In the genomic region with DNA sequence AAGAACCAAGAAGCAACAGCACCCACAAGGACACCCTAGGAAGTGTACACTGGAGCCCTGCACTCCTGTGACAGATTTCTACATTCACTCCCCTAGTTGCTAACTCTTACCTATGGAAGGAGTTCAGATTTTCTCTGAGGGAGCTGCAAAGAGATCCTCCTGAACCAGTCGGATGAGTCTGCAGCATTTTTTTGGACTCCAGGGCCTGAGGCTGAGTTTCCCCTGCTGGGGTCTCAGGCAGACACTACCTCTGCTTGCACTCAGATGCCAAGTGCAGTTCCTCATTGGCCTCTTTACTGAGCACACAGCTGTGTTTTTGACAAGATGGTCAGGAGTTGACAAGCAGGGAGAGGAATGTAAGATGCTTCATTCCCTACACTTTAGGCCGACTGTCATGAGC, we compare ENCODE assay signal across 25 cellular contexts.
"Had no signal": no experiment of that assay in that cellular context is flagged by ENCODE, and none has a peak within 500 bp of the region (broad histone marks: within the 10 kb centered on the region; RNA-seq: fewer than 3 reads in every experiment).

No MANE protein-coding gene starts in this region.

- DNase-seq: natural killer cell; occipital lobe; ovary; posterior cingulate gyrus; psoas muscle; right cardiac atrium; right lobe of liver; sigmoid colon; small intestine; stimulated activated CD4-positive, alpha-beta T cell treated with anti-CD3 and anti-CD28 coated beads, Interleukin-15, amount 100 ng/mL, for 24 hours; stimulated activated CD4-positive, alpha-beta T cell treated with anti-CD3 and anti-CD28 coated beads, Interleukin-2, amount 100 ng/mL, for 24 hours; stimulated activated CD4-positive, alpha-beta T cell treated with anti-CD3 and anti-CD28 coated beads, Interleukin-2, amount 100 ng/mL, for 48 hours; stimulated activated CD4-positive, alpha-beta T cell treated with anti-CD3 and anti-CD28 coated beads, Interleukin-4, amount 100 ng/mL, for 24 hours; stimulated activated naive B cell treated with anti-CD40 and anti-IgM and Interleukin-4, amounts not matched to agents 10 μg/mL and 1 μg/mL and 100 μg/mL, for 72 hours; stimulated activated naive CD4-positive, alpha-beta T cell treated with Interleukin-2 at 50 U/mL for 16 hours; stomach; thyroid gland; trophoblast cell; upper lobe of left lung had no signal

- H3K4me3 ChIP-seq: neural progenitor cell, ovary, psoas muscle, right lobe of liver, sigmoid colon, stomach, thoracic aorta, thyroid gland, tibial nerve, upper lobe of left lung, vagina had no signal

- H3K36me3 ChIP-seq: neural progenitor cell, ovary, right lobe of liver, sigmoid colon, stomach, thoracic aorta, thyroid gland, tibial nerve, upper lobe of left lung, vagina had no signal

- H3K27me3 ChIP-seq: ovary, right lobe of liver, sigmoid colon, thyroid gland, tibial nerve, upper lobe of left lung, vagina had no signal

- FAIRE-seq: small intestine, urothelium cell line had no signal

- ATAC-seq: natural killer cell; psoas muscle; right cardiac atrium; right lobe of liver; stimulated activated effector memory CD8-positive, alpha-beta T cell treated with anti-CD3 and anti-CD28 coated beads, Interleukin-12 subunit alpha, Interleukin-12 subunit beta, amount 100 ng/mL, for 72 hours; stimulated activated naive B cell treated with anti-CD40 and anti-IgM and Interleukin-4, amounts not matched to agents 10 μg/mL and 1 μg/mL and 100 μg/mL, for 72 hours had no signal
